10 cellular contexts compared by ENCODE assay signal in the genomic region with DNA sequence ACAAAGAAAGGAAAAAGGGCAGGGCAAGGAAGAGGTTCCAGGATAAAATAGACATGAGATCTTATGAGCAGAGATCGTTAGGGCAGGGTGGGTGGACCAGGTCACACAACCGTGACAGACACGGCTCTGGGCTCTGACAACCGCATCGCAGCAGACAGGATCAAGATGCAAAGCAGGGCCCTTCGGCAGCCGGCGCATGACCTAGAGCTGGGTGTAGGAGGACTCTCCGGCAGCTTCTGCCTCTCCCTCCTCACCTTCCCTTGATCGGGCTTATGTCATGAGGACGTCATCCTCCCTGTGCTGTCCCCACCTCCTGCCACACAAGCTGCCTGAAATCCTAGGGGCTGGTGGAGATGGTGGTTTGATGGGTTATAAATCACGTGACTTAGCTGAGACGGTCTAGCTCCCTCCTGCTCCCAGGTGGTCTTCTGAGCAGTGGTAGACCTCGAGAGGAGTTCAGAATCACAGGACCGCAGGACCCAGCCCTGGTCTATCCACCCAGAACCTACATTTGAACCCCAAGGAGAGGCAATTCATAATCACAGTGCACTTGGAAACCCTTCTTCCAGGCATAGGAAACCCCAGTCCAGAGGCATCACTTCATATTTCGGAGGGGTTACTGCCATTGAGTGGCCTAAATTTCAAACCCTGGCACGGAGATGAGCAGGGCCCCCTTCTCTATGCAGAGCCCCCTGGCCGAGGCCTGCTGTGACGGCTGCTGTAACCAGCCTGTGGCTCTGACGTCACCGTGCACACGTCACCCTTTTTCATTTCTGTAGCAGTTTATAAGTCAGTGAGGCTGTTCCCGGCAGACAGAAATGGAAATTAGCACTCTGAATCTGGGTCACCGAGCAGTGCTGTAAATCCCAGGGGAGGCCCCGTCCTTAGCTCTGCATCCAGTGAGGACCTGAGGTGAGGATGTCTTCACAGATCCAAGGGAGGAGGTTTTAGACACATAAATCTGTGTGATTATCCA. TPM values are rescaled to one million over a fixed set of nuclear protein-coding genes. Genes with fewer than 3 reads are reported as not detected.
DNase-seq lines count a peak whose midpoint lies in the region; ATAC-seq, FAIRE-seq and TF ChIP-seq lines count a peak whose summit lies in the region.
"Had no signal": no experiment of that assay in that cellular context is flagged by ENCODE, and none has a peak within 500 bp of the region (broad histone marks: within the 10 kb centered on the region; RNA-seq: fewer than 3 reads in every experiment).

No MANE protein-coding gene starts in this region.

- peak; percentile 82 for ATAC-seq in GM21360 (IDR thresholded peaks at IDR 0.05; ENCODE audit: unreplicated experiment)
- ATAC-seq in HG03520 (IDR thresholded peaks at IDR 0.05; ENCODE audit: unreplicated experiment), result peak; percentile 85

- FAIRE-seq in GM12891 (lab: Jason Lieb, UNC), result peak; percentile 99

- TF ChIP-seq POLR2A in GM12891 (IDR thresholded peaks at IDR 0.05; ENCODE audit: low read depth, low read length), result peak; percentile 45; the same call in 1 of the 2 replicates

- DNase-seq in GM12891 (ENCODE audit: insufficient read length, low spot score), result peak; percentile 78
- DNase-seq in germinal center (ENCODE audit: low spot score), result peak; percentile 92
- DNase-seq in NCI-H1417 treated with DMSO at 0.1 percent for 48 hours (lab: John Stamatoyannopoulos, UW), result no peak
- no peak for DNase-seq in NCI-H82 (lab: John Stamatoyannopoulos, UW)
- no peak for DNase-seq in SHP77 treated with DMSO at 0.1 percent for 48 hours (lab: John Stamatoyannopoulos, UW)
- no peak for DNase-seq in NCI-H1930 (lab: John Stamatoyannopoulos, UW)
- DNase-seq: activated naive CD8-positive, alpha-beta T cell treated with anti-CD3 and anti-CD28 coated beads, Interleukin-2, amount 10 ng/mL, durations not matched to agents 7 days and 5 days; islet precursor cell had no signal

TF ChIP-seq in GM12891, 5 proteins besides CTCF, POLR2A, EP300 and RAD21:
- TF ChIP-seq POU2F2 (IDR thresholded peaks at IDR 0.05; ENCODE audit: low read depth, low read length) (peak; percentile 98), SPI1 (IDR thresholded peaks at IDR 0.05; ENCODE audit: low read depth, low read length) (no peak), PAX5 (IDR thresholded peaks at IDR 0.05; ENCODE audit: insufficient read depth, low read length, severe bottlenecking) (peak; percentile 90), POLR2AphosphoS5 (IDR thresholded peaks at IDR 0.05; ENCODE audit: low read depth, low read length) (peak; percentile 61; the same call in 1 of the 2 replicates), TAF1 (IDR thresholded peaks at IDR 0.05; ENCODE audit: low read depth, low read length) (0 out of 2 replicates have a peak, but pooled peaks have one; percentile 37)

RNA-seq across cellular contexts. Expression of gene CCR6, which starts 8.7 kb away (rescaled TPM):
- polyA plus RNA-seq in GM12891 (2012; ENCODE audit: low read depth, missing spikeins), result 2.6 TPM

RNA-seq across cellular contexts. Expression of gene GPR31, which starts 43.6 kb away (rescaled TPM):
- 0.04 TPM for polyA plus RNA-seq in GM12891 (2012; ENCODE audit: low read depth, missing spikeins)

Comparison
In these comparisons a context has a peak if more than half of its experiments do, and no peak if none do; other contexts are left out.
1. DNase-seq: peak in GM12891 (single experiment) and germinal center (single experiment); none in NCI-H1417 treated with DMSO at 0.1 percent for 48 hours (single experiment), NCI-H82 (single experiment), SHP77 treated with DMSO at 0.1 percent for 48 hours (single experiment) and NCI-H1930 (0 of 2).